In the genomic region with DNA sequence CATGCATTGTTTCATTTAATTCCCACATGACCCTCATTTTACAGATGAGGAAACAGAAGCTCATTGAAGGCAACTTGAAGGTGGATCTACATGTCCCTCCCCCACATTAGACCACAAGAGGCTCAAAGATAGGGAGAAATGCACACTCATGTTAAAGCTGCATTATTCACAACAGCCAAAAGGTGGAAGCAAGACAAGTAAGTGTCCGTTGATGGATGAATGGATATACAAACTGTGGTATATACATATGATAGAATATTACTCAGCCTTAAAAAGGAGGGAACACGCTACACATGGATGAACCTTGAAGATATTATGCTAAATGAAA, we compare ENCODE assay signal across 16 cellular contexts.
DNase-seq lines count a peak whose midpoint lies in the region; ATAC-seq, FAIRE-seq and TF ChIP-seq lines count a peak whose summit lies in the region.
"Had no signal": no experiment of that assay in that cellular context is flagged by ENCODE, and none has a peak within 500 bp of the region (broad histone marks: within the 10 kb centered on the region; RNA-seq: fewer than 3 reads in every experiment).

No MANE protein-coding gene starts in this region.

- H3K9me3 ChIP-seq in uterus, result no peaks in the 10 kb centered on the region
- H3K9me3 ChIP-seq in kidney (ENCODE audit: control insufficient read depth in 1 of 2, low read length in 2 of 2), result no peaks in the 10 kb centered on the region
- H3K9me3 ChIP-seq: body of pancreas, prostate gland had no signal

- H3K36me3 Mint-ChIP-seq in activated CD4-positive, alpha-beta T cell treated with anti-CD3 and anti-CD28 coated beads, Interleukin-2, amount 10 ng/mL, durations not matched to agents 7 days and 5 days (ENCODE audit: low read depth), result peaks cover 2% of the 10 kb centered on the region
- H3K36me3 Mint-ChIP-seq: stimulated activated naive B cell treated with anti-CD40 and anti-IgM and Interleukin-4, amounts not matched to agents 10 μg/mL and 1 μg/mL and 100 μg/mL, for 72 hours had no signal

- no peak for ATAC-seq in foreskin keratinocyte
- no peak for ATAC-seq in GM19467 (IDR thresholded peaks at IDR 0.05; ENCODE audit: unreplicated experiment)

- POLR2A ChIA-PET in activated CD4-positive, alpha-beta T cell treated with anti-CD3 and anti-CD28 coated beads, Interleukin-2, amount 10 ng/mL, durations not matched to agents 7 days and 5 days (lab: Charles Lee), result no interaction called here

- no peak overlapping the region for H3K4me3 Mint-ChIP-seq in activated CD4-positive, alpha-beta T cell treated with anti-CD3 and anti-CD28 coated beads, Interleukin-2, amount 10 ng/mL, durations not matched to agents 7 days and 5 days
- H3K4me3 Mint-ChIP-seq: endodermal cell; stimulated activated naive B cell treated with anti-CD40 and anti-IgM and Interleukin-4, amounts not matched to agents 10 μg/mL and 1 μg/mL and 100 μg/mL, for 72 hours had no signal

- intact Hi-C loops in uterus (cut with DNase I; ENCODE audit: low total_unique reads) (no loop called here), kidney (cut with DNase I) (no loop called here)

- TF ChIP-seq CTCF in foreskin keratinocyte (conservative IDR thresholded peaks at IDR 0.05) (peak; percentile 42), uterus (IDR thresholded peaks at IDR 0.05) (no peak), kidney (IDR thresholded peaks at IDR 0.05; ENCODE audit: borderline replicate concordance, extremely low read depth, insufficient read depth) (no peak)

- no peaks in the 10 kb centered on the region for H3K27me3 Mint-ChIP-seq in activated CD4-positive, alpha-beta T cell treated with anti-CD3 and anti-CD28 coated beads, Interleukin-2, amount 10 ng/mL, durations not matched to agents 7 days and 5 days

- FAIRE-seq in HTR-8/SVneo (lab: Jason Lieb, UNC) (peak; percentile 40), kidney (lab: Jason Lieb, UNC) (no peak)

- H3K27ac Mint-ChIP-seq in activated CD4-positive, alpha-beta T cell treated with anti-CD3 and anti-CD28 coated beads, Interleukin-2, amount 10 ng/mL, durations not matched to agents 7 days and 5 days, result no peak overlapping the region
- H3K27ac Mint-ChIP-seq: stimulated activated naive B cell treated with anti-CD40 and anti-IgM and Interleukin-4, amounts not matched to agents 10 μg/mL and 1 μg/mL and 100 μg/mL, for 72 hours had no signal

- peaks cover 5% of the 10 kb centered on the region for H3K9me3 Mint-ChIP-seq in activated CD4-positive, alpha-beta T cell treated with anti-CD3 and anti-CD28 coated beads, Interleukin-2, amount 10 ng/mL, durations not matched to agents 7 days and 5 days
- H3K9me3 Mint-ChIP-seq: endodermal cell; stimulated activated naive B cell treated with anti-CD40 and anti-IgM and Interleukin-4, amounts not matched to agents 10 μg/mL and 1 μg/mL and 100 μg/mL, for 72 hours had no signal

- H3K4me1 Mint-ChIP-seq in activated CD4-positive, alpha-beta T cell treated with anti-CD3 and anti-CD28 coated beads, Interleukin-2, amount 10 ng/mL, durations not matched to agents 7 days and 5 days, result peaks cover 44% of the 10 kb centered on the region

- DNase-seq in A172 (ENCODE audit: low spot score), result peak; percentile 30
- DNase-seq in HTR-8/SVneo (ENCODE audit: insufficient read length, low spot score), result no peak
- peak; percentile 3 to 14 for DNase-seq in SW 1271 (lab: John Stamatoyannopoulos, UW)
- DNase-seq in foreskin keratinocyte, result peak in 1 of 2 donors; percentile 58
- DNase-seq in uterus, result no peak
- DNase-seq in kidney, result no peak
- DNase-seq in activated CD4-positive, alpha-beta T cell treated with anti-CD3 and anti-CD28 coated beads, Interleukin-2, amount 10 ng/mL, durations not matched to agents 7 days and 5 days, result no peak
- DNase-seq: MM.1S; NCI-H524 treated with DMSO at 0.1 percent for 48 hours; stimulated activated CD4-positive, alpha-beta T cell treated with anti-CD3 and anti-CD28 coated beads, Interleukin-1b, Interleukin-23, amount 100 ng/mL, for 48 hours; stimulated activated naive B cell treated with anti-CD40 and anti-IgM and Interleukin-4, amounts not matched to agents 10 μg/mL and 1 μg/mL and 100 μg/mL, for 72 hours had no signal

- H3K4me1 ChIP-seq in foreskin keratinocyte (peaks cover 44% of the 10 kb centered on the region), uterus (no peaks in the 10 kb centered on the region), kidney (ENCODE audit: control insufficient read depth in 1 of 2, insufficient read depth in 1 of 2, low read depth in 1 of 2, low read length in 2 of 2) (peaks cover 2 to 6% of the 10 kb centered on the region in 2 donors)

- no peak overlapping the region for H3K9ac ChIP-seq in kidney (ENCODE audit: low read length in 2 of 2)

- H3K36me3 ChIP-seq in uterus (no peaks in the 10 kb centered on the region), kidney (ENCODE audit: control insufficient read depth in 1 of 2, insufficient read depth in 2 of 2, low read length in 2 of 2) (no peaks in the 10 kb centered on the region)
- H3K36me3 ChIP-seq: prostate gland had no signal

- CTCF ChIA-PET in activated CD4-positive, alpha-beta T cell treated with anti-CD3 and anti-CD28 coated beads, Interleukin-2, amount 10 ng/mL, durations not matched to agents 7 days and 5 days (lab: Charles Lee), result interaction anchor here (0.7 to 1.0 kb wide), 3 partner anchors 11 to 44 kb away, joined by 4 read pairs; no protein-coding TSS in a partner anchor

- H3K4me3 ChIP-seq in uterus (no peak overlapping the region), kidney (ENCODE audit: low read length in 2 of 2) (no peak overlapping the region)
- H3K4me3 ChIP-seq: body of pancreas, prostate gland, SK-N-MC had no signal

- H3K27me3 ChIP-seq in foreskin keratinocyte, result no peaks in the 10 kb centered on the region
- no peaks in the 10 kb centered on the region for H3K27me3 ChIP-seq in uterus
- H3K27me3 ChIP-seq: body of pancreas had no signal

- no peak for TF ChIP-seq POLR2A in uterus (IDR thresholded peaks at IDR 0.05)

- H3K27ac ChIP-seq in foreskin keratinocyte, result peak overlapping the region; percentile 68
- H3K27ac ChIP-seq in uterus, result no peak overlapping the region
- no peak overlapping the region for H3K27ac ChIP-seq in kidney (ENCODE audit: low read depth in 2 of 2, low read length in 2 of 2)
- H3K27ac ChIP-seq: SK-N-MC had no signal

Comparison
In these comparisons a context has a peak if more than half of its experiments do, and no peak if none do; other contexts are left out.
1. DNase-seq: peak in A172 (single experiment) and SW 1271 (2 of 2); none in HTR-8/SVneo (single experiment), uterus (0 of 2), kidney (single experiment) and activated CD4-positive, alpha-beta T cell treated with anti-CD3 and anti-CD28 coated beads, Interleukin-2, amount 10 ng/mL, durations not matched to agents 7 days and 5 days (single experiment).